In the genomic region with DNA sequence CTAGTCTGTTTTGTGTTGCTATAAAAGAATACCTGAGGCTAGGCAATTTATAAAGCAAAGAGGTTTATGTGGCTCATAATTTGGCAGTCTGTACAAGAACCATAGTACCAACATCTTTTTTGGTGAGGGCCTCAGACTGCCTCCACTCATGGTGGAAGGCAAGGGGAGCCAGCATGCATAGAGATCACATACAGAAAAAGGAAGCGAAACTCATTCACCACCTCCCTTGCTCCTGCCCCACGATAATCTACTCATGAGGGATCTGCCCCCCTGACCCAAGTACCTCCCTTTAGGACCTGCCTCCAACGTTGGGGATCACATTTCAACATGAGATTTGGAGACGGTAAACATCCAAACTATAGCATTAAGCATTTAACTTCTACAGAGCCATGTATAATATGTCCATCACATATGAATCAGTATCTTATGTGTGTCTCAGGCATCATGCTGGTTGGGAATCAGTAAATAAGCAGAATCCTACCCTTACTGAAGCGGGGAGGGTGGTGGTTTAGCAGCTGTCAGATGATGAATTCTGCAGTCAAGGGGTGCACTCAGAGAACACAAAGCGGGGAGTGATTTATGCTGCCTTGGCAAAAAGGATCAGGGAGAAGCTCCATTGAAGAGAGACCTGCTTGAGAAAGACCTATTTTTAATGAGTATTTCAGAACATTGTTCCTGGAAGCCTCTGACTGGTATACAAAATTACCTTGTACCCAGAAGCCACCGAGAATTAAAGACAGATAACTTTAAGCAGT, we compare ENCODE assay signal across 11 cellular contexts. TPM values are rescaled to one million over a fixed set of nuclear protein-coding genes. Genes with fewer than 3 reads are reported as not detected.
DNase-seq lines count a peak whose midpoint lies in the region; ATAC-seq and TF ChIP-seq lines count a peak whose summit lies in the region.
"Had no signal": no experiment of that assay in that cellular context is flagged by ENCODE, and none has a peak within 500 bp of the region (broad histone marks: within the 10 kb centered on the region; RNA-seq: fewer than 3 reads in every experiment).

No MANE protein-coding gene starts in this region.

- H3K9me3 ChIP-seq in MG63, result no peaks in the 10 kb centered on the region
- H3K9me3 ChIP-seq: lower lobe of right lung had no signal

- DNase-seq in foreskin keratinocyte (no peak), T-helper 2 cell (no peak), Right ventricle myocardium superior (no peak), MG63 (no peak), HuH-7 (ENCODE audit: low spot score) (no peak)
- DNase-seq: KG1, lower lobe of right lung had no signal

- ATAC-seq in GM18867 (IDR thresholded peaks at IDR 0.05; ENCODE audit: unreplicated experiment) (peak; percentile 95), GM21737 (IDR thresholded peaks at IDR 0.05; ENCODE audit: unreplicated experiment) (peak; percentile 80), HG03460 (IDR thresholded peaks at IDR 0.05; ENCODE audit: unreplicated experiment) (peak; percentile 95), foreskin keratinocyte (no peak), Right ventricle myocardium superior (ENCODE audit: poor library complexity) (no peak)
- ATAC-seq: lower lobe of right lung had no signal

- H3K27me3 ChIP-seq in foreskin keratinocyte (no peaks in the 10 kb centered on the region), MG63 (no peaks in the 10 kb centered on the region)

- H3K36me3 ChIP-seq in MG63, result peaks cover 90% of the 10 kb centered on the region

- no peak for TF ChIP-seq CTCF in foreskin keratinocyte (conservative IDR thresholded peaks at IDR 0.05)

- H3K4me1 ChIP-seq in foreskin keratinocyte, result peaks cover 4% of the 10 kb centered on the region
- H3K4me1 ChIP-seq: lower lobe of right lung had no signal

- intact Hi-C loops in Right ventricle myocardium superior (cut with DNase I), result no loop called here

- H3K4me3 ChIP-seq in MG63, result no peak overlapping the region
- H3K4me3 ChIP-seq: lower lobe of right lung had no signal

- peak overlapping the region; percentile 69 for H3K27ac ChIP-seq in foreskin keratinocyte
- H3K27ac ChIP-seq: lower lobe of right lung had no signal

RNA-seq across cellular contexts. Expression of a gene that starts 34.8 kb away (rescaled TPM):
- total RNA-seq in foreskin keratinocyte, result 38.2 and 42.0 TPM in 2 replicates
- 16.5 and 17.3 TPM in 2 replicates for polyA plus RNA-seq in foreskin keratinocyte
- total RNA-seq in Right ventricle myocardium superior, result 13.8 TPM
- total RNA-seq in MG63 (2014; rRNA removed; shearing (Covaris generic); ENCODE audit: low replicate concordance), result 28.9 and 38.2 TPM in 2 replicates

RNA-seq across cellular contexts. Expression of a gene that starts 34.9 kb away (rescaled TPM):
- total RNA-seq in foreskin keratinocyte (3.1 and 3.6 TPM in 2 replicates), Right ventricle myocardium superior (1.9 TPM)
- polyA plus RNA-seq in foreskin keratinocyte, result 2.7 and 3.0 TPM in 2 replicates
- total RNA-seq in MG63 (2014; rRNA removed; shearing (Covaris generic); ENCODE audit: low replicate concordance), result 4.9 and 6.6 TPM in 2 replicates

RNA-seq across cellular contexts. Expression of a gene that starts 51.0 kb away (rescaled TPM):
- total RNA-seq in foreskin keratinocyte (not detected in 2 replicates), Right ventricle myocardium superior (19.5 TPM)
- polyA plus RNA-seq in foreskin keratinocyte, result 0.02 TPM in 1 of 2 replicates, not detected in the other
- total RNA-seq in MG63 (2014; rRNA removed; shearing (Covaris generic); ENCODE audit: low replicate concordance), result 0.26 TPM in 1 of 2 replicates, not detected in the other
- total RNA-seq: SK-MEL-5 had no signal

Comparison
In these comparisons a context has a peak if more than half of its experiments do, and no peak if none do; other contexts are left out.
1. ATAC-seq: peak in GM18867 (single experiment), GM21737 (single experiment) and HG03460 (single experiment); none in foreskin keratinocyte (single experiment) and Right ventricle myocardium superior (single experiment).
2. RNA of a gene that starts 51.0 kb away (total RNA-seq): 19.5 TPM in Right ventricle myocardium superior (single experiment); 0.26 TPM in MG63 and not detected in foreskin keratinocyte; every median in the first group is over 10 times any median in the second.